In the genomic region with DNA sequence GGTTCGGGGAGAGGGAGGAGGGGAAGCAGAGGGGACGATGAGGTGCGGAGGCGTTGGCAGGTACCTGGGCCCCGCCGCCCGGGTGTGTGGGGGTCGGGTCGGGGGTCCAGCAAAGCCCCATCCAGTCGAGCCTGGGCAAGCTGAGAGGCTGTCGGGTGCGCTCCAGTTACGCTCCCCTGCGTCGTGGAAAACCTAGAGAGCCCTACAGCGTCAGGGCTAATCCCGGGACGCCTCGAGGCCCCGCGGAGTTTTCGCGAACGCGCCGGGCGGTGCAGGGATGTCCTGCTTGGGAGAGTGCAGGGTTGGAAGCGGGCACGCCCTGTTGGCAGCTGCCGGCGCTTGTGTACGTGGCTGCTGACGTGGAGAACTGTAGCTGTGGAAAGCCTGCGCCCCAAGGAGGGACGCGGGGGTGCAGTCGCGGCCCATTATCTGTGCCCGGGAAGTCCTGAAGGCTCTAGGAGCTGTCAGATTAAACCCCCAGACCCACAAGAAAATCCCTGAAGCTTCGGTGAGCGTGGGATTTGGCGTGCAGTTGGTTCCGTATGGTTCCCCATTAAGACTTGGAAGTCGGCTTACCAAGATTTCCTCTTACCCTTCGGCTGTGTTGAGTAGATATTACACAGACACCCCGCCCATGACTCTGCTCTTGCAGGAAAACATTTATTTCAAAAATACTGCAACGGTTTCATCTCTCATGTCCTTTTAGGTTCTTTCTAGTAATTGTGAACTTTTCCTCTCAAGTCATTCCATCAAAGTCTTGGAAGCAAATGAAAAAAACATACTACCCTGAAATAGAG, we compare ENCODE assay signal across 1 cellular context.
TF ChIP-seq lines count a peak whose summit lies in the region.

No MANE protein-coding gene starts in this region.

TF ChIP-seq in HEK293, 187 proteins besides CTCF, POLR2A, EP300 and RAD21 (continued from another document and continues in another):
- TF ChIP-seq, protein P1, sequence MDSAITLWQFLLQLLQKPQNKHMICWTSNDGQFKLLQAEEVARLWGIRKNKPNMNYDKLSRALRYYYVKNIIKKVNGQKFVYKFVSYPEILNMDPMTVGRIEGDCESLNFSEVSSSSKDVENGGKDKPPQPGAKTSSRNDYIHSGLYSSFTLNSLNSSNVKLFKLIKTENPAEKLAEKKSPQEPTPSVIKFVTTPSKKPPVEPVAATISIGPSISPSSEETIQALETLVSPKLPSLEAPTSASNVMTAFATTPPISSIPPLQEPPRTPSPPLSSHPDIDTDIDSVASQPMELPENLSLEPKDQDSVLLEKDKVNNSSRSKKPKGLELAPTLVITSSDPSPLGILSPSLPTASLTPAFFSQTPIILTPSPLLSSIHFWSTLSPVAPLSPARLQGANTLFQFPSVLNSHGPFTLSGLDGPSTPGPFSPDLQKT (IDR thresholded peaks at IDR 0.05; ENCODE audit: borderline replicate concordance, low read depth, low read length), result no peak
- TF ChIP-seq, protein P2, sequence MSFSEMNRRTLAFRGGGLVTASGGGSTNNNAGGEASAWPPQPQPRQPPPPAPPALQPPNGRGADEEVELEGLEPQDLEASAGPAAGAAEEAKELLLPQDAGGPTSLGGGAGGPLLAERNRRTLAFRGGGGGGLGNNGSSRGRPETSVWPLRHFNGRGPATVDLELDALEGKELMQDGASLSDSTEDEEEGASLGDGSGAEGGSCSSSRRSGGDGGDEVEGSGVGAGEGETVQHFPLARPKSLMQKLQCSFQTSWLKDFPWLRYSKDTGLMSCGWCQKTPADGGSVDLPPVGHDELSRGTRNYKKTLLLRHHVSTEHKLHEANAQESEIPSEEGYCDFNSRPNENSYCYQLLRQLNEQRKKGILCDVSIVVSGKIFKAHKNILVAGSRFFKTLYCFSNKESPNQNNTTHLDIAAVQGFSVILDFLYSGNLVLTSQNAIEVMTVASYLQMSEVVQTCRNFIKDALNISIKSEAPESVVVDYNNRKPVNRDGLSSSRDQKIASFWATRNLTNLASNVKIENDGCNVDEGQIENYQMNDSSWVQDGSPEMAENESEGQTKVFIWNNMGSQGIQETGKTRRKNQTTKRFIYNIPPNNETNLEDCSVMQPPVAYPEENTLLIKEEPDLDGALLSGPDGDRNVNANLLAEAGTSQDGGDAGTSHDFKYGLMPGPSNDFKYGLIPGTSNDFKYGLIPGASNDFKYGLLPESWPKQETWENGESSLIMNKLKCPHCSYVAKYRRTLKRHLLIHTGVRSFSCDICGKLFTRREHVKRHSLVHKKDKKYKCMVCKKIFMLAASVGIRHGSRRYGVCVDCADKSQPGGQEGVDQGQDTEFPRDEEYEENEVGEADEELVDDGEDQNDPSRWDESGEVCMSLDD (tag by site-specific recombination; IDR thresholded peaks at IDR 0.05), result peak; percentile 63; the same call in 1 of the 2 replicates
- peak; percentile 87; the same call in 1 of the 2 replicates for TF ChIP-seq ZEB2 (tag by site-specific recombination; IDR thresholded peaks at IDR 0.05)
- TF ChIP-seq OSR2 (tag by site-specific recombination; IDR thresholded peaks at IDR 0.05), result no peak
- no peak for TF ChIP-seq ZNF837 (tag by site-specific recombination; IDR thresholded peaks at IDR 0.05)
- no peak for TF ChIP-seq ZNF169 (tag by site-specific recombination; IDR thresholded peaks at IDR 0.05)
- TF ChIP-seq, protein P3, sequence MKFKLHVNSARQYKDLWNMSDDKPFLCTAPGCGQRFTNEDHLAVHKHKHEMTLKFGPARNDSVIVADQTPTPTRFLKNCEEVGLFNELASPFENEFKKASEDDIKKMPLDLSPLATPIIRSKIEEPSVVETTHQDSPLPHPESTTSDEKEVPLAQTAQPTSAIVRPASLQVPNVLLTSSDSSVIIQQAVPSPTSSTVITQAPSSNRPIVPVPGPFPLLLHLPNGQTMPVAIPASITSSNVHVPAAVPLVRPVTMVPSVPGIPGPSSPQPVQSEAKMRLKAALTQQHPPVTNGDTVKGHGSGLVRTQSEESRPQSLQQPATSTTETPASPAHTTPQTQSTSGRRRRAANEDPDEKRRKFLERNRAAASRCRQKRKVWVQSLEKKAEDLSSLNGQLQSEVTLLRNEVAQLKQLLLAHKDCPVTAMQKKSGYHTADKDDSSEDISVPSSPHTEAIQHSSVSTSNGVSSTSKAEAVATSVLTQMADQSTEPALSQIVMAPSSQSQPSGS (tag by site-specific recombination; IDR thresholded peaks at IDR 0.05; ENCODE audit: low read depth), result no peak
- TF ChIP-seq GLIS1 (tag by site-specific recombination; IDR thresholded peaks at IDR 0.05), result peak; percentile 61
- TF ChIP-seq KLF8 (tag by site-specific recombination; IDR thresholded peaks at IDR 0.05), result peak; percentile 70
- TF ChIP-seq, protein P4, sequence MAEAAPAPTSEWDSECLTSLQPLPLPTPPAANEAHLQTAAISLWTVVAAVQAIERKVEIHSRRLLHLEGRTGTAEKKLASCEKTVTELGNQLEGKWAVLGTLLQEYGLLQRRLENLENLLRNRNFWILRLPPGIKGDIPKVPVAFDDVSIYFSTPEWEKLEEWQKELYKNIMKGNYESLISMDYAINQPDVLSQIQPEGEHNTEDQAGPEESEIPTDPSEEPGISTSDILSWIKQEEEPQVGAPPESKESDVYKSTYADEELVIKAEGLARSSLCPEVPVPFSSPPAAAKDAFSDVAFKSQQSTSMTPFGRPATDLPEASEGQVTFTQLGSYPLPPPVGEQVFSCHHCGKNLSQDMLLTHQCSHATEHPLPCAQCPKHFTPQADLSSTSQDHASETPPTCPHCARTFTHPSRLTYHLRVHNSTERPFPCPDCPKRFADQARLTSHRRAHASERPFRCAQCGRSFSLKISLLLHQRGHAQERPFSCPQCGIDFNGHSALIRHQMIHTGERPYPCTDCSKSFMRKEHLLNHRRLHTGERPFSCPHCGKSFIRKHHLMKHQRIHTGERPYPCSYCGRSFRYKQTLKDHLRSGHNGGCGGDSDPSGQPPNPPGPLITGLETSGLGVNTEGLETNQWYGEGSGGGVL (tag by site-specific recombination; IDR thresholded peaks at IDR 0.05), result peak; percentile 68
- TF ChIP-seq ZBTB21 (tag by site-specific recombination; IDR thresholded peaks at IDR 0.05), result 0 out of 2 replicates have a peak, but pooled peaks have one; percentile 31
- peak; percentile 63 for TF ChIP-seq ZNF843 (tag by site-specific recombination; IDR thresholded peaks at IDR 0.05)
- TF ChIP-seq, protein P5, sequence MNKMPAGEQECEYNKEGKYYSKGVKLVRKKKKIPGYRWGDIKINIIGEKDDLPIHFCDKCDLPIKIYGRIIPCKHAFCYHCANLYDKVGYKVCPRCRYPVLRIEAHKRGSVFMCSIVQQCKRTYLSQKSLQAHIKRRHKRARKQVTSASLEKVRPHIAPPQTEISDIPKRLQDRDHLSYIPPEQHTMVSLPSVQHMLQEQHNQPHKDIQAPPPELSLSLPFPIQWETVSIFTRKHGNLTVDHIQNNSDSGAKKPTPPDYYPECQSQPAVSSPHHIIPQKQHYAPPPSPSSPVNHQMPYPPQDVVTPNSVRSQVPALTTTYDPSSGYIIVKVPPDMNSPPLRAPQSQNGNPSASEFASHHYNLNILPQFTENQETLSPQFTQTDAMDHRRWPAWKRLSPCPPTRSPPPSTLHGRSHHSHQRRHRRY (tag by site-specific recombination; IDR thresholded peaks at IDR 0.05), result no peak
- peak; percentile 98 for TF ChIP-seq ZNF501 (tag by site-specific recombination; IDR thresholded peaks at IDR 0.05)
- TF ChIP-seq ZNF248 (tag by site-specific recombination; IDR thresholded peaks at IDR 0.05), result no peak
- TF ChIP-seq, protein P6, sequence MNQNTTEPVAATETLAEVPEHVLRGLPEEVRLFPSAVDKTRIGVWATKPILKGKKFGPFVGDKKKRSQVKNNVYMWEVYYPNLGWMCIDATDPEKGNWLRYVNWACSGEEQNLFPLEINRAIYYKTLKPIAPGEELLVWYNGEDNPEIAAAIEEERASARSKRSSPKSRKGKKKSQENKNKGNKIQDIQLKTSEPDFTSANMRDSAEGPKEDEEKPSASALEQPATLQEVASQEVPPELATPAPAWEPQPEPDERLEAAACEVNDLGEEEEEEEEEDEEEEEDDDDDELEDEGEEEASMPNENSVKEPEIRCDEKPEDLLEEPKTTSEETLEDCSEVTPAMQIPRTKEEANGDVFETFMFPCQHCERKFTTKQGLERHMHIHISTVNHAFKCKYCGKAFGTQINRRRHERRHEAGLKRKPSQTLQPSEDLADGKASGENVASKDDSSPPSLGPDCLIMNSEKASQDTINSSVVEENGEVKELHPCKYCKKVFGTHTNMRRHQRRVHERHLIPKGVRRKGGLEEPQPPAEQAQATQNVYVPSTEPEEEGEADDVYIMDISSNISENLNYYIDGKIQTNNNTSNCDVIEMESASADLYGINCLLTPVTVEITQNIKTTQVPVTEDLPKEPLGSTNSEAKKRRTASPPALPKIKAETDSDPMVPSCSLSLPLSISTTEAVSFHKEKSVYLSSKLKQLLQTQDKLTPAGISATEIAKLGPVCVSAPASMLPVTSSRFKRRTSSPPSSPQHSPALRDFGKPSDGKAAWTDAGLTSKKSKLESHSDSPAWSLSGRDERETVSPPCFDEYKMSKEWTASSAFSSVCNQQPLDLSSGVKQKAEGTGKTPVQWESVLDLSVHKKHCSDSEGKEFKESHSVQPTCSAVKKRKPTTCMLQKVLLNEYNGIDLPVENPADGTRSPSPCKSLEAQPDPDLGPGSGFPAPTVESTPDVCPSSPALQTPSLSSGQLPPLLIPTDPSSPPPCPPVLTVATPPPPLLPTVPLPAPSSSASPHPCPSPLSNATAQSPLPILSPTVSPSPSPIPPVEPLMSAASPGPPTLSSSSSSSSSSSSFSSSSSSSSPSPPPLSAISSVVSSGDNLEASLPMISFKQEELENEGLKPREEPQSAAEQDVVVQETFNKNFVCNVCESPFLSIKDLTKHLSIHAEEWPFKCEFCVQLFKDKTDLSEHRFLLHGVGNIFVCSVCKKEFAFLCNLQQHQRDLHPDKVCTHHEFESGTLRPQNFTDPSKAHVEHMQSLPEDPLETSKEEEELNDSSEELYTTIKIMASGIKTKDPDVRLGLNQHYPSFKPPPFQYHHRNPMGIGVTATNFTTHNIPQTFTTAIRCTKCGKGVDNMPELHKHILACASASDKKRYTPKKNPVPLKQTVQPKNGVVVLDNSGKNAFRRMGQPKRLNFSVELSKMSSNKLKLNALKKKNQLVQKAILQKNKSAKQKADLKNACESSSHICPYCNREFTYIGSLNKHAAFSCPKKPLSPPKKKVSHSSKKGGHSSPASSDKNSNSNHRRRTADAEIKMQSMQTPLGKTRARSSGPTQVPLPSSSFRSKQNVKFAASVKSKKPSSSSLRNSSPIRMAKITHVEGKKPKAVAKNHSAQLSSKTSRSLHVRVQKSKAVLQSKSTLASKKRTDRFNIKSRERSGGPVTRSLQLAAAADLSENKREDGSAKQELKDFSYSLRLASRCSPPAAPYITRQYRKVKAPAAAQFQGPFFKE (tag by site-specific recombination; IDR thresholded peaks at IDR 0.05; ENCODE audit: borderline replicate concordance), result no peak
- TF ChIP-seq, protein P7, sequence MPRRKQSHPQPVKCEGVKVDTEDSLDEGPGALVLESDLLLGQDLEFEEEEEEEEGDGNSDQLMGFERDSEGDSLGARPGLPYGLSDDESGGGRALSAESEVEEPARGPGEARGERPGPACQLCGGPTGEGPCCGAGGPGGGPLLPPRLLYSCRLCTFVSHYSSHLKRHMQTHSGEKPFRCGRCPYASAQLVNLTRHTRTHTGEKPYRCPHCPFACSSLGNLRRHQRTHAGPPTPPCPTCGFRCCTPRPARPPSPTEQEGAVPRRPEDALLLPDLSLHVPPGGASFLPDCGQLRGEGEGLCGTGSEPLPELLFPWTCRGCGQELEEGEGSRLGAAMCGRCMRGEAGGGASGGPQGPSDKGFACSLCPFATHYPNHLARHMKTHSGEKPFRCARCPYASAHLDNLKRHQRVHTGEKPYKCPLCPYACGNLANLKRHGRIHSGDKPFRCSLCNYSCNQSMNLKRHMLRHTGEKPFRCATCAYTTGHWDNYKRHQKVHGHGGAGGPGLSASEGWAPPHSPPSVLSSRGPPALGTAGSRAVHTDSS (tag by site-specific recombination; IDR thresholded peaks at IDR 0.05), result no peak
- no peak for TF ChIP-seq ZNF791 (tag by site-specific recombination; IDR thresholded peaks at IDR 0.05)
- TF ChIP-seq ZNF792 (tag by site-specific recombination; IDR thresholded peaks at IDR 0.05), result peak; percentile 89
- TF ChIP-seq, protein P8, sequence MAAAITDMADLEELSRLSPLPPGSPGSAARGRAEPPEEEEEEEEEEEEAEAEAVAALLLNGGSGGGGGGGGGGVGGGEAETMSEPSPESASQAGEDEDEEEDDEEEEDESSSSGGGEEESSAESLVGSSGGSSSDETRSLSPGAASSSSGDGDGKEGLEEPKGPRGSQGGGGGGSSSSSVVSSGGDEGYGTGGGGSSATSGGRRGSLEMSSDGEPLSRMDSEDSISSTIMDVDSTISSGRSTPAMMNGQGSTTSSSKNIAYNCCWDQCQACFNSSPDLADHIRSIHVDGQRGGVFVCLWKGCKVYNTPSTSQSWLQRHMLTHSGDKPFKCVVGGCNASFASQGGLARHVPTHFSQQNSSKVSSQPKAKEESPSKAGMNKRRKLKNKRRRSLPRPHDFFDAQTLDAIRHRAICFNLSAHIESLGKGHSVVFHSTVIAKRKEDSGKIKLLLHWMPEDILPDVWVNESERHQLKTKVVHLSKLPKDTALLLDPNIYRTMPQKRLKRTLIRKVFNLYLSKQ (tag by site-specific recombination; IDR thresholded peaks at IDR 0.05; ENCODE audit: borderline replicate concordance), result 0 out of 2 replicates have a peak, but pooled peaks have one; percentile 39
- TF ChIP-seq SP3 (tag by site-specific recombination; IDR thresholded peaks at IDR 0.05), result peak; percentile 77; the same call in 1 of the 2 replicates
- peak; percentile 83 for TF ChIP-seq SP7 (tag by site-specific recombination; IDR thresholded peaks at IDR 0.05)
- no peak for TF ChIP-seq ZNF600 (tag by site-specific recombination; IDR thresholded peaks at IDR 0.05)
- TF ChIP-seq ZNF664 (tag by site-specific recombination; IDR thresholded peaks at IDR 0.05), result no peak
- no peak for TF ChIP-seq ZNF747 (tag by site-specific recombination; IDR thresholded peaks at IDR 0.05)
- TF ChIP-seq SP2 (tag by site-specific recombination; IDR thresholded peaks at IDR 0.05), result 0 out of 2 replicates have a peak, but pooled peaks have one; percentile 13
- TF ChIP-seq, protein P9, sequence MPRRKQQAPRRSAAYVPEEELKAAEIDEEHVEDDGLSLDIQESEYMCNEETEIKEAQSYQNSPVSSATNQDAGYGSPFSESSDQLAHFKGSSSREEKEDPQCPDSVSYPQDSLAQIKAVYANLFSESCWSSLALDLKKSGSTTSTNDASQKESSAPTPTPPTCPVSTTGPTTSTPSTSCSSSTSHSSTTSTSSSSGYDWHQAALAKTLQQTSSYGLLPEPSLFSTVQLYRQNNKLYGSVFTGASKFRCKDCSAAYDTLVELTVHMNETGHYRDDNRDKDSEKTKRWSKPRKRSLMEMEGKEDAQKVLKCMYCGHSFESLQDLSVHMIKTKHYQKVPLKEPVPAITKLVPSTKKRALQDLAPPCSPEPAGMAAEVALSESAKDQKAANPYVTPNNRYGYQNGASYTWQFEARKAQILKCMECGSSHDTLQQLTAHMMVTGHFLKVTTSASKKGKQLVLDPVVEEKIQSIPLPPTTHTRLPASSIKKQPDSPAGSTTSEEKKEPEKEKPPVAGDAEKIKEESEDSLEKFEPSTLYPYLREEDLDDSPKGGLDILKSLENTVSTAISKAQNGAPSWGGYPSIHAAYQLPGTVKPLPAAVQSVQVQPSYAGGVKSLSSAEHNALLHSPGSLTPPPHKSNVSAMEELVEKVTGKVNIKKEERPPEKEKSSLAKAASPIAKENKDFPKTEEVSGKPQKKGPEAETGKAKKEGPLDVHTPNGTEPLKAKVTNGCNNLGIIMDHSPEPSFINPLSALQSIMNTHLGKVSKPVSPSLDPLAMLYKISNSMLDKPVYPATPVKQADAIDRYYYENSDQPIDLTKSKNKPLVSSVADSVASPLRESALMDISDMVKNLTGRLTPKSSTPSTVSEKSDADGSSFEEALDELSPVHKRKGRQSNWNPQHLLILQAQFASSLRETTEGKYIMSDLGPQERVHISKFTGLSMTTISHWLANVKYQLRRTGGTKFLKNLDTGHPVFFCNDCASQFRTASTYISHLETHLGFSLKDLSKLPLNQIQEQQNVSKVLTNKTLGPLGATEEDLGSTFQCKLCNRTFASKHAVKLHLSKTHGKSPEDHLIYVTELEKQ (tag by site-specific recombination; IDR thresholded peaks at IDR 0.05; ENCODE audit: borderline replicate concordance), result peak; percentile 68; the same call in 1 of the 2 replicates
- TF ChIP-seq ZNF555 (tag by site-specific recombination; conservative IDR thresholded peaks at IDR 0.05), result no peak
- no peak for TF ChIP-seq MEIS1 (CRISPR knock-in tag; IDR thresholded peaks at IDR 0.05; ENCODE audit: borderline replicate concordance)
- no peak for TF ChIP-seq ZNF623 (tag by site-specific recombination; IDR thresholded peaks at IDR 0.05)
